Comparison of ENCODE assay signal across 2 cellular contexts in the genomic region with DNA sequence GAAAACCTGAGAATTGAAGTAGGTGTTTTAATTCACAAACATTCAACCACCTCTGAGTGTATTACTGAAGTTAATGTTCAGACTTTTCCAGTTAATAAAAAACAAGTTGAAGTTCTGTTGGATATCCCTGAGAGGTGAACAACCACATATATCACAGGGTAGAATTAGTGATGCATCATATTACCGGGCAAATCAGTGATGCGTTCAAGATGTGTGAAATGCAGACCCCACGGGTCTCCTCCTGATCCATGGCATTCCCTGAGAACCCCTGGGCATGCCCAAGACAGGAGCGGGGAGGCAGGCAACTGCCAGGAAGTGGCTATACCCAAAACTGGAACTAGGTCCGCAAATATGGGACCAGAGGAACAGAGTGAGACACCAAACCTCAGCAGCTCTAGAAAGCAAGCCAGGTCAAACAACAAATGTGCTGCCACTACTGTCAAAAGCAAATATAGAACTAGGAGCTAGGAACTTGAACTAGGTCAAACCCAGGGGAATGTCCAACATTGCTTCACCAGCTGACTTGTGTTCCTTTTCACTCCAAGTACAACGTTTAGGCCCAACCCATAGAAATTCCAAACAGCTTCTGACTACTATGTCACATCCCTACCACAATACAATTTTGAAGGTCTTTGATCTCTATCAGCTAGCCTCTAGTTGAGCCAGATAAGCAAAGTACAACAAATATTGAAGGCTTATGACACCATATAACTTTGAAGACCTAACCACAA.
TF ChIP-seq lines count a peak whose summit lies in the region.

No MANE protein-coding gene starts in this region.

TF ChIP-seq in HepG2, 621 proteins besides CTCF, POLR2A, EP300 and RAD21 (continues in another document):
- TF ChIP-seq SIX4 (CRISPR knock-in tag; IDR thresholded peaks at IDR 0.05): 0 out of 2 replicates have a peak, but pooled peaks have one; percentile 30
- no peak for TF ChIP-seq ATF7 (IDR thresholded peaks at IDR 0.05)
- TF ChIP-seq ATF7 (CRISPR knock-in tag; IDR thresholded peaks at IDR 0.05): no peak
- TF ChIP-seq MEIS2 (CRISPR knock-in tag; IDR thresholded peaks at IDR 0.05): peak; percentile 67; the same call in 1 of the 2 replicates
- TF ChIP-seq TEAD2 (CRISPR knock-in tag; IDR thresholded peaks at IDR 0.05): no peak
- peak; percentile 72 for TF ChIP-seq FOXP1 (IDR thresholded peaks at IDR 0.05)
- TF ChIP-seq FOXP1 (CRISPR knock-in tag; IDR thresholded peaks at IDR 0.05): peak; percentile 80; the same call in 1 of the 2 replicates
- TF ChIP-seq HNF4G (IDR thresholded peaks at IDR 0.05; ENCODE audit: borderline replicate concordance, low read depth, low read length): peak; percentile 60; the same call in 1 of the 2 replicates
- TF ChIP-seq HNF4G (CRISPR knock-in tag; IDR thresholded peaks at IDR 0.05; ENCODE audit: borderline replicate concordance, low read depth): no peak
- peak; percentile 64; the same call in 1 of the 2 replicates for TF ChIP-seq PHF21A (CRISPR knock-in tag; IDR thresholded peaks at IDR 0.05)
- no peak for TF ChIP-seq ZNF761 (CRISPR knock-in tag; conservative IDR thresholded peaks at IDR 0.05)
- TF ChIP-seq ZSCAN29 (CRISPR knock-in tag; conservative IDR thresholded peaks at IDR 0.05): no peak
- peak; percentile 79; the same call in 1 of the 2 replicates for TF ChIP-seq ZNF331 (CRISPR knock-in tag; IDR thresholded peaks at IDR 0.05)
- TF ChIP-seq FOSL1 (CRISPR knock-in tag; IDR thresholded peaks at IDR 0.05; ENCODE audit: borderline replicate concordance): no peak
- TF ChIP-seq, protein P1, sequence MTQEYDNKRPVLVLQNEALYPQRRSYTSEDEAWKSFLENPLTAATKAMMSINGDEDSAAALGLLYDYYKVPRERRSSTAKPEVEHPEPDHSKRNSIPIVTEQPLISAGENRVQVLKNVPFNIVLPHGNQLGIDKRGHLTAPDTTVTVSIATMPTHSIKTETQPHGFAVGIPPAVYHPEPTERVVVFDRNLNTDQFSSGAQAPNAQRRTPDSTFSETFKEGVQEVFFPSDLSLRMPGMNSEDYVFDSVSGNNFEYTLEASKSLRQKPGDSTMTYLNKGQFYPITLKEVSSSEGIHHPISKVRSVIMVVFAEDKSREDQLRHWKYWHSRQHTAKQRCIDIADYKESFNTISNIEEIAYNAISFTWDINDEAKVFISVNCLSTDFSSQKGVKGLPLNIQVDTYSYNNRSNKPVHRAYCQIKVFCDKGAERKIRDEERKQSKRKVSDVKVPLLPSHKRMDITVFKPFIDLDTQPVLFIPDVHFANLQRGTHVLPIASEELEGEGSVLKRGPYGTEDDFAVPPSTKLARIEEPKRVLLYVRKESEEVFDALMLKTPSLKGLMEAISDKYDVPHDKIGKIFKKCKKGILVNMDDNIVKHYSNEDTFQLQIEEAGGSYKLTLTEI (CRISPR knock-in tag; conservative IDR thresholded peaks at IDR 0.05): no peak
- TF ChIP-seq FOXK2 (IDR thresholded peaks at IDR 0.05): peak; percentile 58
- no peak for TF ChIP-seq LBX2 (CRISPR knock-in tag; IDR thresholded peaks at IDR 0.05; ENCODE audit: borderline replicate concordance)
- peak; percentile 56; the same call in 1 of the 2 replicates for TF ChIP-seq ZFX (CRISPR knock-in tag; IDR thresholded peaks at IDR 0.05; ENCODE audit: low read depth)
- TF ChIP-seq MAZ (IDR thresholded peaks at IDR 0.05; ENCODE audit: borderline replicate concordance, low read depth, low read length): no peak
- TF ChIP-seq MAZ (CRISPR knock-in tag; IDR thresholded peaks at IDR 0.05; ENCODE audit: low read depth): 0 out of 2 replicates have a peak, but pooled peaks have one; percentile 29
- no peak for TF ChIP-seq PRDM15 (CRISPR knock-in tag; IDR thresholded peaks at IDR 0.05)
- TF ChIP-seq ZNF639 (CRISPR knock-in tag; conservative IDR thresholded peaks at IDR 0.05): no peak
- no peak for TF ChIP-seq ZBTB7A (CRISPR knock-in tag; IDR thresholded peaks at IDR 0.05)
- TF ChIP-seq, protein P2, sequence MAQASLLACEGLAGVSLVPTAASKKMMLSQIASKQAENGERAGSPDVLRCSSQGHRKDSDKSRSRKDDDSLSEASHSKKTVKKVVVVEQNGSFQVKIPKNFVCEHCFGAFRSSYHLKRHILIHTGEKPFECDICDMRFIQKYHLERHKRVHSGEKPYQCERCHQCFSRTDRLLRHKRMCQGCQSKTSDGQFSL (CRISPR knock-in tag; IDR thresholded peaks at IDR 0.05): no peak
- TF ChIP-seq ZNF33B (CRISPR knock-in tag; IDR thresholded peaks at IDR 0.05): no peak

TF ChIP-seq in HEK293T, 16 proteins besides CTCF, POLR2A, EP300 and RAD21:
- no peak for TF ChIP-seq LEF1 (IDR thresholded peaks at IDR 0.05; ENCODE audit: borderline replicate concordance)
- TF ChIP-seq FOXK2 (IDR thresholded peaks at IDR 0.05): no peak
- no peak for TF ChIP-seq CTBP1 (IDR thresholded peaks at IDR 0.05; ENCODE audit: borderline replicate concordance)
- no peak for TF ChIP-seq ELF4 (IDR thresholded peaks at IDR 0.05)
- no peak for TF ChIP-seq L3MBTL2 (conservative IDR thresholded peaks at IDR 0.05)
